In the genomic region with DNA sequence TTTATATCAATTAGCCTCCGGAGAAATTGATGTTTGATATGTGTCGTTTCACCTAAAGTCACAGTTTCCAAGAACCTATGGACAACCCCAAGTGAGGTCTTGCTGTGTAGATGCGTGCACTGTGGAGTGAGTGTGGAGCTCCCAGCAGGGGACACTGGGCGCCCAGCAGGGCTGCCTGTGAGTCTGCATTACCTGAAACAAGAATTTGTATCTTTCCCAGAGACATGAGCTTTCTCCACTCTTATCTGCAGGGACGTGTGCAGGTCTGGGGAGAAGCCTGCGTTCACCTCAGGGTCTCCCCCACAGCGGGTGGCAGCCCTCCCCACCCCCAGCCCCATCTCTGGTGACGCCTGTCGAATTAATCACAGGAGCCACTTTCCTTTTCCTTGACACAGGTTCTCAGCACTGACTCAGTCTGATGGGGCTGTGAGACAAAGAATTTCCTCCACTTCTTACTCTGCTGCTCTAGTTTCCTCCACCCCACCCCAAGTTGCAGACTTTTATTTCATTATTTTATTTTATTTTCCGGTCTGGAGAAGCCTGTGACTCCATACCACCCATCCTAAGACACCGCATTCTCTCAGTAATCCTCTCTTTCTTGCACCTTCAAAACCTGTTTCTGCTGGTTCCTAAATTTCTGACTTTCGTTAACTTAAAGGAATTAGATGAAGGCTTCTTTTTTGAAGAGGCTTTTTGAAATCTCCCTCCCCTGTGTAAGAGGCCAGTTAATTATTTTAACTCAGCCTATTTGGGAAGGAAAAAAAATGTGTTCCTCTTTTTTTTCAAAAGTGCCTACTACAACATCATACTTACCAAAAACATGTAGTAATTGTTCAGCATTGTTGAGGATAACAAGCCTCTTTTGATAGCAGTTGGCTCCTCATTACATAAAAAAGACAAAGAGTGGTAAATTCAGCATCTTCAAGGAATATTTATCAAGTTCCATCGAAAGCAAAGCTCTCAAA, we compare ENCODE assay signal across 16 cellular contexts. TPM values are rescaled to one million over a fixed set of nuclear protein-coding genes. Genes with fewer than 3 reads are reported as not detected.
DNase-seq lines count a peak whose midpoint lies in the region; ATAC-seq and TF ChIP-seq lines count a peak whose summit lies in the region.
"Had no signal": no experiment of that assay in that cellular context is flagged by ENCODE, and none has a peak within 500 bp of the region (broad histone marks: within the 10 kb centered on the region; RNA-seq: fewer than 3 reads in every experiment).

No MANE protein-coding gene starts in this region.

- peaks cover 31% of the 10 kb centered on the region for H3K27me3 Mint-ChIP-seq in activated CD4-positive, alpha-beta memory T cell treated with anti-CD3 and anti-CD28 coated beads for 36 hours
- H3K27me3 Mint-ChIP-seq in activated CD4-positive, alpha-beta memory T cell treated with anti-CD3 and anti-CD28 coated beads, Interleukin-2, amount 10 ng/mL, durations not matched to agents 7 days and 5 days = peaks cover 11% of the 10 kb centered on the region
- no peaks in the 10 kb centered on the region; the same call in 1 of the 2 replicates for H3K27me3 Mint-ChIP-seq in WTC11 (ENCODE audit: low read depth)

- H3K36me3 Mint-ChIP-seq in activated CD4-positive, alpha-beta memory T cell treated with anti-CD3 and anti-CD28 coated beads for 36 hours = no peaks in the 10 kb centered on the region
- H3K36me3 Mint-ChIP-seq in activated CD4-positive, alpha-beta memory T cell treated with anti-CD3 and anti-CD28 coated beads, Interleukin-2, amount 10 ng/mL, durations not matched to agents 7 days and 5 days (ENCODE audit: low read depth) = peaks cover 2% of the 10 kb centered on the region
- no peaks in the 10 kb centered on the region for H3K36me3 Mint-ChIP-seq in WTC11

- DNase-seq in activated CD4-positive, alpha-beta memory T cell treated with anti-CD3 and anti-CD28 coated beads for 36 hours = peak; percentile 50
- DNase-seq in activated CD4-positive, alpha-beta memory T cell treated with anti-CD3 and anti-CD28 coated beads, Interleukin-2, amount 10 ng/mL, durations not matched to agents 7 days and 5 days = no peak
- DNase-seq in ELR (ENCODE audit: low read depth) (peak; percentile 19), WTC11 (ENCODE audit: low spot score) (no peak), mesenteric fat pad (ENCODE audit: low spot score) (peak; percentile 79), H4 (ENCODE audit: low spot score) (no peak)
- DNase-seq: activated CD4-positive, alpha-beta T cell treated with anti-CD3 and anti-CD28 coated beads, Interleukin-2, amount 10 ng/mL, durations not matched to agents 7 days and 5 days; activated gamma-delta T cell treated with Interleukin-2 at 50 U/mL for 16 hours; gastrocnemius medialis; Karpas-422; NCI-H1436; NCI-H345 had no signal

- peaks cover 45% of the 10 kb centered on the region for H3K4me1 Mint-ChIP-seq in activated CD4-positive, alpha-beta memory T cell treated with anti-CD3 and anti-CD28 coated beads for 36 hours (ENCODE audit: low read depth)
- H3K4me1 Mint-ChIP-seq in activated CD4-positive, alpha-beta memory T cell treated with anti-CD3 and anti-CD28 coated beads, Interleukin-2, amount 10 ng/mL, durations not matched to agents 7 days and 5 days = peaks cover 94% of the 10 kb centered on the region
- peaks cover 20% of the 10 kb centered on the region for H3K4me1 Mint-ChIP-seq in WTC11

- POLR2A ChIA-PET in activated CD4-positive, alpha-beta memory T cell treated with anti-CD3 and anti-CD28 coated beads for 36 hours (lab: Charles Lee) = interaction anchor here (0.8 kb wide), 1 partner anchor 17 kb away, joined by 4 read pairs; the partner anchor contains the start of gene INSIG1
- POLR2A ChIA-PET in activated CD4-positive, alpha-beta memory T cell treated with anti-CD3 and anti-CD28 coated beads, Interleukin-2, amount 10 ng/mL, durations not matched to agents 7 days and 5 days (lab: Charles Lee) = interaction anchor here (1.4 to 10.4 kb wide), 2 partner anchors 13 to 17 kb away, joined by 3 to 145 read pairs; partner anchors contain the start of gene INSIG1
- POLR2A ChIA-PET in WTC11 (lab: Charles Lee) = no interaction called here

- CTCF ChIA-PET in activated CD4-positive, alpha-beta memory T cell treated with anti-CD3 and anti-CD28 coated beads for 36 hours (lab: Charles Lee) = no interaction called here
- CTCF ChIA-PET in activated CD4-positive, alpha-beta memory T cell treated with anti-CD3 and anti-CD28 coated beads, Interleukin-2, amount 10 ng/mL, durations not matched to agents 7 days and 5 days (lab: Charles Lee) = no interaction called here
- CTCF ChIA-PET in WTC11 (lab: Charles Lee) = no interaction called here

- no peak overlapping the region for H3K27ac Mint-ChIP-seq in activated CD4-positive, alpha-beta memory T cell treated with anti-CD3 and anti-CD28 coated beads for 36 hours
- H3K27ac Mint-ChIP-seq in activated CD4-positive, alpha-beta memory T cell treated with anti-CD3 and anti-CD28 coated beads, Interleukin-2, amount 10 ng/mL, durations not matched to agents 7 days and 5 days = no peak overlapping the region
- no peak overlapping the region for H3K27ac Mint-ChIP-seq in WTC11
- H3K27ac Mint-ChIP-seq: activated CD4-positive, alpha-beta T cell treated with anti-CD3 and anti-CD28 coated beads, Interleukin-2, amount 10 ng/mL, durations not matched to agents 7 days and 5 days had no signal

- intact Hi-C loops in activated CD4-positive, alpha-beta memory T cell treated with anti-CD3 and anti-CD28 coated beads for 36 hours (cut with micrococcal nuclease) = loop anchor here (5.0 kb wide), 1 partner anchor 62 kb away; no protein-coding TSS in a partner anchor

- TF ChIP-seq CTCF in WTC11 (IDR thresholded peaks at IDR 0.05) = no peak

- no peaks in the 10 kb centered on the region for H3K9me3 Mint-ChIP-seq in activated CD4-positive, alpha-beta memory T cell treated with anti-CD3 and anti-CD28 coated beads for 36 hours
- H3K9me3 Mint-ChIP-seq in activated CD4-positive, alpha-beta memory T cell treated with anti-CD3 and anti-CD28 coated beads, Interleukin-2, amount 10 ng/mL, durations not matched to agents 7 days and 5 days = no peaks in the 10 kb centered on the region
- H3K9me3 Mint-ChIP-seq in WTC11 = no peaks in the 10 kb centered on the region
- H3K9me3 Mint-ChIP-seq: activated CD4-positive, alpha-beta T cell treated with anti-CD3 and anti-CD28 coated beads, Interleukin-2, amount 10 ng/mL, durations not matched to agents 7 days and 5 days had no signal

- ATAC-seq in WTC11 (no peak), HG02610 (IDR thresholded peaks at IDR 0.05; ENCODE audit: unreplicated experiment) (no peak), HG02973 (IDR thresholded peaks at IDR 0.05; ENCODE audit: unreplicated experiment) (no peak)
- ATAC-seq: gastrocnemius medialis, HCT116, left lobe of liver had no signal

- no peak overlapping the region for H3K4me3 Mint-ChIP-seq in activated CD4-positive, alpha-beta memory T cell treated with anti-CD3 and anti-CD28 coated beads for 36 hours
- H3K4me3 Mint-ChIP-seq in activated CD4-positive, alpha-beta memory T cell treated with anti-CD3 and anti-CD28 coated beads, Interleukin-2, amount 10 ng/mL, durations not matched to agents 7 days and 5 days = no peak overlapping the region
- H3K4me3 Mint-ChIP-seq in WTC11 = no peak overlapping the region
- H3K4me3 Mint-ChIP-seq: activated CD4-positive, alpha-beta T cell treated with anti-CD3 and anti-CD28 coated beads, Interleukin-2, amount 10 ng/mL, durations not matched to agents 7 days and 5 days had no signal

TF ChIP-seq in WTC11, 78 proteins besides CTCF, POLR2A, EP300 and RAD21:
- TF ChIP-seq ZNF423 (CRISPR knock-in tag; IDR thresholded peaks at IDR 0.05) (peak; percentile 52), CBFB (CRISPR knock-in tag; IDR thresholded peaks at IDR 0.05; ENCODE audit: low read depth) (no peak), GABPB1 (CRISPR knock-in tag; IDR thresholded peaks at IDR 0.05) (no peak)
- TF ChIP-seq, protein P1, sequence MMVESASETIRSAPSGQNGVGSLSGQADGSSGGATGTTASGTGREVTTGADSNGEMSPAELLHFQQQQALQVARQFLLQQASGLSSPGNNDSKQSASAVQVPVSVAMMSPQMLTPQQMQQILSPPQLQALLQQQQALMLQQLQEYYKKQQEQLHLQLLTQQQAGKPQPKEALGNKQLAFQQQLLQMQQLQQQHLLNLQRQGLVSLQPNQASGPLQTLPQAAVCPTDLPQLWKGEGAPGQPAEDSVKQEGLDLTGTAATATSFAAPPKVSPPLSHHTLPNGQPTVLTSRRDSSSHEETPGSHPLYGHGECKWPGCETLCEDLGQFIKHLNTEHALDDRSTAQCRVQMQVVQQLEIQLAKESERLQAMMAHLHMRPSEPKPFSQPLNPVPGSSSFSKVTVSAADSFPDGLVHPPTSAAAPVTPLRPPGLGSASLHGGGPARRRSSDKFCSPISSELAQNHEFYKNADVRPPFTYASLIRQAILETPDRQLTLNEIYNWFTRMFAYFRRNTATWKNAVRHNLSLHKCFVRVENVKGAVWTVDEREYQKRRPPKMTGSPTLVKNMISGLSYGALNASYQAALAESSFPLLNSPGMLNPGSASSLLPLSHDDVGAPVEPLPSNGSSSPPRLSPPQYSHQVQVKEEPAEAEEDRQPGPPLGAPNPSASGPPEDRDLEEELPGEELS (CRISPR knock-in tag; IDR thresholded peaks at IDR 0.05) = no peak
TF ChIP-seq in WTC11: peak in this region for 1.

RNA-seq across cellular contexts. Expression of gene INSIG1, which starts 16.9 kb away (rescaled TPM):
- total RNA-seq in activated CD4-positive, alpha-beta memory T cell treated with anti-CD3 and anti-CD28 coated beads for 36 hours = 10 to 100 TPM; 94.9 to 96.9 TPM
- 100 to 1,000 TPM; 276 to 283 TPM for total RNA-seq in activated CD4-positive, alpha-beta memory T cell treated with anti-CD3 and anti-CD28 coated beads, Interleukin-2, amount 10 ng/mL, durations not matched to agents 7 days and 5 days
- total RNA-seq in WTC11 (2021) (32.3 to 41.2 TPM (median 40.1 TPM) in 3 replicates), mesenteric fat pad (43.6 TPM)
- 183 and 213 TPM in 2 replicates for total RNA-seq in H4 (2014; rRNA removed; shearing (Covaris generic))

Comparison
In these comparisons a context has a peak if more than half of its experiments do, and no peak if none do; other contexts are left out.
1. DNase-seq: peak in activated CD4-positive, alpha-beta memory T cell treated with anti-CD3 and anti-CD28 coated beads for 36 hours (single experiment), ELR (single experiment) and mesenteric fat pad (single experiment); none in activated CD4-positive, alpha-beta memory T cell treated with anti-CD3 and anti-CD28 coated beads, Interleukin-2, amount 10 ng/mL, durations not matched to agents 7 days and 5 days (single experiment), WTC11 (single experiment) and H4 (single experiment).